23 cellular contexts compared by ENCODE assay signal in the genomic region with DNA sequence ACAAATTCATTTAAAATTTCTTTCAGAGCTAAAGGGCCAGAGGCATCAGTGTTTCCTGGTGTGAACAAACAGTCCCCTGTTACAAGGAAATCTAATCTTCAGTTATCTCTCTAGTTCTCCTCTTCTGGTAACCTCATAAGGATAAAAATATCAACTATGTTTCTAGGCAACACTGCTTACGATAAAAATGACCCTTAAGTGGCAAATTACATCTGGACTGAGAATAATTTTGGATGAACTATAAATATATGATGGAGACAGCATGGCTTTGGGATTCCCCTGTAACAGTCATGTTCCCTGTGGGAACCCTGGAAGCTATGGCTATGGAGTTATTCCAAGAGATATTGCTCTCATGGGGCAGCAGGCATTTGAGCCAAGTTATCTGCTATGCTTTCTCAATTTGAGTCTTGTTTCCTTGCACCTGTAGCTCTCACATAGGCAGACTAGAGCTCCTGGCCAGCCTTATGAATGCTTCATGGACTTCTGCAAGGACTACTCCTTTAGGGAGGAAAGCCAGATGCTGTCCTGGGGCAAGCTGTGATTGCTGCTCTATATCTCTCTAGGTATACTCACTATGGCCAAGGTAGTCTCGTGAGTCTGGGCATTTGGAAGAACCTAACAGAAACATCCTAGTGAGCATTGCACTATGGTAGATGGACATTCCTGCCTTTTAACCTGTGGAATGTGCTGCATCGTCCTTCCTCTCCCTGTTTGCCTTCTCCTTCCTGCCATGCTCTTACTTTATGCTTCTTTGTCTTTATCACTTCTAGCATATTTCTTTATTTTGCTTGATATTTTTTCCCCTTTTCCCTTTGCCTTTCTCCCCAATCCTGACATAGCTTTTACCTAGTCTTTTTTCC. TPM values are rescaled to one million over a fixed set of nuclear protein-coding genes. Genes with fewer than 3 reads are reported as not detected.
DNase-seq lines count a peak whose midpoint lies in the region; ATAC-seq, FAIRE-seq and TF ChIP-seq lines count a peak whose summit lies in the region.
"Had no signal": no experiment of that assay in that cellular context is flagged by ENCODE, and none has a peak within 500 bp of the region (broad histone marks: within the 10 kb centered on the region; RNA-seq: fewer than 3 reads in every experiment).

No MANE protein-coding gene starts in this region.

- no peak for TF ChIP-seq RAD21 in K562 (CRISPR knock-in tag; conservative IDR thresholded peaks at IDR 0.05 in 1 of 2, IDR thresholded peaks at IDR 0.05 in 1 of 2)

- TF ChIP-seq CTCF in heart left ventricle (IDR thresholded peaks at IDR 0.05) (no peak), K562 (IDR thresholded peaks at IDR 0.05 in 2 of 3, conservative IDR thresholded peaks at IDR 0.05 in 1 of 3; ENCODE audit: insufficient read depth in 2 of 3, low read depth in 1 of 3, low read length in 3 of 3) (no peak), pancreas (IDR thresholded peaks at IDR 0.05) (no peak), foreskin fibroblast (IDR thresholded peaks at IDR 0.05; ENCODE audit: low read depth, low read length) (no peak)

- H2AFZ ChIP-seq in K562 (ENCODE audit: low read depth, low read length), result no peak overlapping the region

- no peaks in the 10 kb centered on the region for H3K79me2 ChIP-seq in K562 (ENCODE audit: control insufficient read depth, insufficient read depth, low read length)

- no peak for TF ChIP-seq EP300 in K562 (IDR thresholded peaks at IDR 0.05; ENCODE audit: low read length)

- H3K27me3 ChIP-seq in heart left ventricle, result no peaks in the 10 kb centered on the region
- H3K27me3 ChIP-seq in K562 (ENCODE audit: control insufficient read depth in 2 of 2, insufficient read depth in 2 of 2, low read length in 2 of 2), result no peaks in the 10 kb centered on the region
- H3K27me3 ChIP-seq in pancreas, result no peaks in the 10 kb centered on the region

- WGBS in heart left ventricle, 4 donors, result 55 to 66% (median 59%) methylated on average over 3 of the region's 3 CpGs
- 62% methylated on average over 3 of the region's 3 CpGs for WGBS in K562 (ENCODE audit: insufficient coverage, low coverage, missing lambda C conversion rate)
- 48 to 53% methylated on average over 3 of the region's 3 CpGs for WGBS in pancreas, 2 donors

- TF ChIP-seq POLR2A in heart left ventricle (IDR thresholded peaks at IDR 0.05) (no peak), K562 (conservative IDR thresholded peaks at IDR 0.05) (no peak), erythroblast (IDR thresholded peaks at IDR 0.05; ENCODE audit: low read length) (no peak)

- ATAC-seq in heart left ventricle (peak; percentile 60 to 85 (median 76)), K562 (peak; percentile 22; the same call in 1 of the 3 replicates), pancreas (peak; percentile 33 to 77 (median 66))

- H3K4me1 ChIP-seq in heart left ventricle, result peaks cover 0 to 14% (median 0%) of the 10 kb centered on the region in 12 donors
- H3K4me1 ChIP-seq in K562 (replicated peaks in 1 of 2; ENCODE audit: control insufficient read depth in 2 of 2, insufficient read depth in 2 of 2, low read length in 2 of 2), result no peaks in the 10 kb centered on the region
- peaks cover 7 to 13% (median 11%) of the 10 kb centered on the region in 3 donors for H3K4me1 ChIP-seq in pancreas

- POLR2A ChIA-PET in K562 (lab: Yijun Ruan, JAX), result interaction anchor here (1.1 kb wide), 1 partner anchor 29 kb away, joined by 4 read pairs; no protein-coding TSS in a partner anchor

- H3K27ac ChIP-seq in heart left ventricle (peak overlapping the region in 1 of 12 donors; percentile 18), K562 (ENCODE audit: extremely low read depth, low read depth, low read length) (no peak overlapping the region), pancreas (peak overlapping the region in 1 of 4 donors; percentile 30)
- H3K27ac ChIP-seq: C4-2B, RWPE1 had no signal

- H3K4me3 ChIP-seq in heart left ventricle (no peak overlapping the region), K562 (no peak overlapping the region), pancreas (no peak overlapping the region), foreskin fibroblast (ENCODE audit: low read depth in 1 of 2, low read length in 2 of 2) (no peak overlapping the region)

- intact Hi-C loops in heart left ventricle (cut with DNase I), result no loop called here
- intact Hi-C loops in cardiac septum (cut with DNase I), result no loop called here
- intact Hi-C loops in K562 (cut with micrococcal nuclease), result no loop called here
- intact Hi-C loops in pancreas (cut with DNase I), result no loop called here

- no peak for FAIRE-seq in K562 (lab: Jason Lieb, UNC)
- FAIRE-seq in pancreas (lab: Jason Lieb, UNC), result no peak
- FAIRE-seq: A204.1, GM18507 had no signal

- H3K4me2 ChIP-seq in K562 (ENCODE audit: insufficient read depth, low read length), result no peak overlapping the region

- H4K20me1 ChIP-seq in K562 (replicated peaks; ENCODE audit: control insufficient read depth, insufficient read depth, low read length), result no peaks in the 10 kb centered on the region

- CTCF ChIA-PET in K562 (lab: Yijun Ruan, JAX; ENCODE audit: low intra/inter-chr PET ratio), result no interaction called here

- no peaks in the 10 kb centered on the region for H3K9me1 ChIP-seq in K562 (ENCODE audit: control insufficient read depth, insufficient read depth, low read length)

- DNase-seq in heart left ventricle, result no peak
- no peak for DNase-seq in cardiac septum (ENCODE audit: low spot score)
- DNase-seq in K562 (ENCODE audit: extremely low read depth in 1 of 4, low spot score in 3 of 4), result no peak
- peak; percentile 16 for DNase-seq in fibroblast of peridontal ligament (ENCODE audit: extremely low read depth)
- DNase-seq in pancreas, result peak in 1 of 6 donors; percentile 27
- no peak for DNase-seq in erythroblast (lab: John Stamatoyannopoulos, UW)
- DNase-seq in foreskin fibroblast, result no peak
- DNase-seq in central memory CD4-positive, alpha-beta T cell, result no peak
- DNase-seq: CD8-positive, alpha-beta memory T cell; DMS53; GDM1; IMR-90; NCI-H1105; NCI-H146; NCI-H2029; NCI-H226; NCI-H510A treated with DMSO at 0.1 percent for 48 hours; NCI-H748 treated with DMSO at 0.1 percent for 48 hours; NK-92 treated with Interleukin-12 subunit alpha and Interleukin-12 subunit beta, amount 100 ng/mL, for 24 hours had no signal

- no peak overlapping the region for H3K9ac ChIP-seq in K562 (ENCODE audit: insufficient read depth in 1 of 2, low read depth in 2 of 2, low read length in 2 of 2)

- in situ Hi-C loops in K562 (cut with MboI), result no loop called here

- no TSS peak for BruUV-seq in K562 (replicated peaks; lab: Mats Ljungman, UMichigan)

- H3K9me3 ChIP-seq in heart left ventricle (no peaks in the 10 kb centered on the region), K562 (replicated peaks; ENCODE audit: control insufficient read depth, insufficient read depth, low read depth, low read length) (no peaks in the 10 kb centered on the region), pancreas (no peaks in the 10 kb centered on the region)

- H3K36me3 ChIP-seq in heart left ventricle (peaks cover 0 to 14% (median 0%) of the 10 kb centered on the region in 9 donors), K562 (ENCODE audit: control insufficient read depth, insufficient read depth, low read length) (peaks cover 11% of the 10 kb centered on the region), pancreas (no peaks in the 10 kb centered on the region)

RNA-seq across cellular contexts. Expression of a gene that starts 14.2 kb away (rescaled TPM):
- total RNA-seq in heart left ventricle (10 to 100 TPM in 1 of 9 donors, 1 to 10 TPM in 8; 2.8 to 11.7 (median 4.3) TPM), cardiac septum (5.7 TPM), K562 (2014; rRNA removed) (12.7 and 17.1 TPM in 2 replicates), K562 (2014; rRNA removed; fragmentation: Illumina TruSeq; extraction: Trizol) (29.6 and 31.0 TPM in 2 replicates), K562 (2015; rRNA removed; fragmentation: Illumina TruSeq; extraction: Trizol) (21.9 and 23.4 TPM in 2 replicates), K562 (2021) (16.7 and 18.1 TPM in 2 replicates), pancreas (10 to 100 TPM in 1 of 6 donors, 1 to 10 TPM in 5; 5.6 to 11.1 (median 7.6) TPM)
- polyA plus RNA-seq in heart left ventricle (1 to 10 TPM; 3.8 to 4.4 TPM), K562 (2011; rRNA removed) (33.2 and 39.6 TPM in 2 replicates), K562 (2014; fragmentation: Illumina TruSeq; extraction: Trizol) (22.2 and 27.5 TPM in 2 replicates), K562 (2014; fragmentation: Nextera tagmentation; extraction: Ambion mirVana) (10 to 100 TPM; 36.8 to 42.0 TPM), K562 (2014; rRNA removed) (23.8 and 25.3 TPM in 2 replicates), pancreas (1 to 10 TPM; 5.5 to 9.5 TPM)
- total RNA-seq in K562 (2011; cell fraction: chromatin; rRNA removed; ENCODE audit: low replicate concordance), result 11.2 and 51.7 TPM in 2 replicates
- 3.3 and 11.7 TPM in 2 replicates for total RNA-seq in K562 (2011; cell fraction: nucleolus; rRNA removed)
- total RNA-seq in K562 (2011; cell fraction: nucleoplasm; rRNA removed), result 17.2 and 26.8 TPM in 2 replicates
- polyA plus RNA-seq in K562 (2011; cell fraction: cytosol; rRNA removed), result 4.3 and 13.1 TPM in 2 replicates
- polyA plus RNA-seq in K562 (2011; cell fraction: nucleus; rRNA removed), result 11.9 and 21.5 TPM in 2 replicates
- polyA plus RNA-seq in K562 (2012), result 18.1 and 31.4 TPM in 2 replicates
- 19.6 and 30.0 TPM in 2 replicates for polyA minus RNA-seq in K562 (2011; rRNA and poly(A)+ RNA removed)
- polyA minus RNA-seq in K562 (2011; cell fraction: cytosol; rRNA and poly(A)+ RNA removed), result 5.4 and 6.4 TPM in 2 replicates
- 12.1 and 24.8 TPM in 2 replicates for polyA minus RNA-seq in K562 (2011; cell fraction: nucleus; rRNA and poly(A)+ RNA removed)

RNA-seq across cellular contexts. Expression of a gene that starts 16.9 kb away (rescaled TPM):
- total RNA-seq in heart left ventricle (10 to 100 TPM in 6 of 9 donors, 1 to 10 TPM in 3; 5.3 to 13.7 (median 10.8) TPM), cardiac septum (9.6 TPM), K562 (2014; rRNA removed) (21.7 TPM in 2 replicates), K562 (2014; rRNA removed; fragmentation: Illumina TruSeq; extraction: Trizol) (31.9 and 35.5 TPM in 2 replicates), K562 (2015; rRNA removed; fragmentation: Illumina TruSeq; extraction: Trizol) (27.0 and 31.6 TPM in 2 replicates), K562 (2021) (21.3 and 22.2 TPM in 2 replicates), pancreas (1 to 10 TPM; 4.6 to 7.3 (median 6.4) TPM)
- polyA plus RNA-seq in heart left ventricle (1 to 10 TPM; 3.4 to 3.9 TPM), K562 (2011; rRNA removed) (20.9 and 24.8 TPM in 2 replicates), K562 (2014; fragmentation: Illumina TruSeq; extraction: Trizol) (19.1 and 24.2 TPM in 2 replicates), K562 (2014; fragmentation: Nextera tagmentation; extraction: Ambion mirVana) (1 to 10 TPM; 8.0 to 8.6 TPM), K562 (2014; rRNA removed) (20.4 and 24.9 TPM in 2 replicates), pancreas (1 to 10 TPM; 3.4 to 4.0 TPM)
- total RNA-seq in K562 (2011; cell fraction: chromatin; rRNA removed; ENCODE audit: low replicate concordance), result 30.0 and 69.2 TPM in 2 replicates
- 20.5 and 23.8 TPM in 2 replicates for total RNA-seq in K562 (2011; cell fraction: nucleolus; rRNA removed)
- 52.6 and 114 TPM in 2 replicates for total RNA-seq in K562 (2011; cell fraction: nucleoplasm; rRNA removed)
- 6.5 and 12.9 TPM in 2 replicates for polyA plus RNA-seq in K562 (2011; cell fraction: cytosol; rRNA removed)
- 14.5 and 14.8 TPM in 2 replicates for polyA plus RNA-seq in K562 (2011; cell fraction: nucleus; rRNA removed)
- 15.2 and 19.8 TPM in 2 replicates for polyA plus RNA-seq in K562 (2012)
- polyA minus RNA-seq in K562 (2011; rRNA and poly(A)+ RNA removed), result 28.0 and 35.2 TPM in 2 replicates
- 9.6 and 11.6 TPM in 2 replicates for polyA minus RNA-seq in K562 (2011; cell fraction: cytosol; rRNA and poly(A)+ RNA removed)
- polyA minus RNA-seq in K562 (2011; cell fraction: nucleus; rRNA and poly(A)+ RNA removed), result 53.2 and 64.3 TPM in 2 replicates

Comparison
In these comparisons a context has a peak if more than half of its experiments do, and no peak if none do; other contexts are left out.
1. ATAC-seq: peak in every context shown above with its lines; median percentile 76 in heart left ventricle; 66 in pancreas; 22 in K562.